In the genomic region with DNA sequence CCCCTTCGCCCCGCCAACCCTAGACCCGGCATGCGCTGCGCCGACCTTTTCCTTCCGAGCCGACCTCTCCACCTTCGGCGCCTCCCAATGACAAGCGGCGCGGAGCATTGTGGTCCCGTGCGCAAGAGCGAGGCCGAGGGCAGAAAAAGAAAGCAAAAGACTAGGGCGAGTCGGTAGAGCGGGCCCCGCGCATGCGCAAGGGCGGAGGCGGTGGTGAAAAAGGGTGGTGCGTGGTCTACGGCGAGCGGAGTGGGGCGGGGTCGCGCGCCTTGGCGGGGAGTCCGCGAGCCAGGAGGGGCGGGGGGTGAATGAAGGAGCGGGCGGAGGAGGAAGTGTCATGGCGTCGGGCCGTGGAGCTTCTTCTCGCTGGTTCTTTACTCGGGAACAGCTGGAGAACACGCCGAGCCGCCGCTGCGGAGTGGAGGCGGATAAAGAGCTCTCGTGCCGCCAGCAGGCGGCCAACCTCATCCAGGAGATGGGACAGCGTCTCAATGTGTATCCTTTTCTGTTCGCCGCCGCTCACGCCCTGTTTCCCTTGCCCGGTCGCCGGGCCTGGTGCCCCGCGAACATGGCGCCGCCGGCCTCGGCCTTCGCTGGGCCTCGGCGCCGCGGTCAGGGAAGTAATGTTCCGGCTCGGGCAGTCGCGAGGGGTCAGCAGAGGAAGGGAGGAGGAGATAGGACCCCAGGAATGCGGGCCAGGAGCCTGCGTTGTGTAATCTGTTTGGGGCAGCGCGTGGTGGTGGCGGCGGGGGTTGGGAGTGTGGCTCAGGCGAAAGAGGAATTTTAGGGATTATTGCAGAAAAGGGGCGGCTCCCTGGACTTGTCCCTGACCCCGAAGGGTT, we compare ENCODE assay signal across 1 cellular context.
TF ChIP-seq lines count a peak whose summit lies in the region.

CCNT2 (plus strand) TSS at position 305 of the 842 bp plus-strand sequence; CDS start at position 338, 33 bp downstream.

TF ChIP-seq in GM12878, 131 proteins besides CTCF, POLR2A, EP300 and RAD21 (continued from another document):
- TF ChIP-seq, protein P1, sequence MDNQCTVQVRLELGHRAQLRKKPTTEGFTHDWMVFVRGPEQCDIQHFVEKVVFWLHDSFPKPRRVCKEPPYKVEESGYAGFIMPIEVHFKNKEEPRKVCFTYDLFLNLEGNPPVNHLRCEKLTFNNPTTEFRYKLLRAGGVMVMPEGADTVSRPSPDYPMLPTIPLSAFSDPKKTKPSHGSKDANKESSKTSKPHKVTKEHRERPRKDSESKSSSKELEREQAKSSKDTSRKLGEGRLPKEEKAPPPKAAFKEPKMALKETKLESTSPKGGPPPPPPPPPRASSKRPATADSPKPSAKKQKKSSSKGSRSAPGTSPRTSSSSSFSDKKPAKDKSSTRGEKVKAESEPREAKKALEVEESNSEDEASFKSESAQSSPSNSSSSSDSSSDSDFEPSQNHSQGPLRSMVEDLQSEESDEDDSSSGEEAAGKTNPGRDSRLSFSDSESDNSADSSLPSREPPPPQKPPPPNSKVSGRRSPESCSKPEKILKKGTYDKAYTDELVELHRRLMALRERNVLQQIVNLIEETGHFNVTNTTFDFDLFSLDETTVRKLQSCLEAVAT (IDR thresholded peaks at IDR 0.05), result peak; percentile 37; the same call in 1 of the 2 replicates
- no peak; the same call in 1 of the 2 replicates for TF ChIP-seq FOXM1 (IDR thresholded peaks at IDR 0.05; ENCODE audit: low read depth, low read length)
